Comparison of ENCODE assay signal across 1 cellular context in the genomic region with DNA sequence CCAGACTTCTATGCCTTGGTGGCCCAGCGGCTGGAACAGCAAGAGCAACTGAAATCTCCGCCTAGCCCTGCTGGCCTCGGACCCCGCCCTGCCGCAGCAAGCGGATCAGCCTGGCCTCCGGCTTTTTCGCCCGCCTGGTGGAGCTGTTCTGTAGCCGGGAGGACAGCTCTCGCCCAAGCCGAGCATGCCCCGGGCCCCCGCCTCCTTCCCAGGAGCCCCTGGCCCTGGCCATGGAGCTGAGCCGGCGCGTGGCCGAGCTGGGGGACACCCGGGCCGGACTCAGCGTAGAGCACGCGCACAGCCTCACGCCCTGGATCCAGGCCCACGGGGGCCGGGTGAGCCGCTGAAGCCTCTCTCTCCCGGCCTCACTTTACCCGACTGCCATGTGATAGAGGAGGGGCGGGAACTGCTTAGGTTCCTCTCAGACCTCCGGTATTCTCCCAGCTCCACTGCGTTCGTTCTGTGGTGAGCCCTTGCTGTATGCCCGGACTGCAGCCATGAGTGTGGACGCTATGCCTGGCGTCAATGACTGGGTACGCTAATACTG.
TF ChIP-seq lines count a peak whose summit lies in the region.

No MANE protein-coding gene starts in this region.

TF ChIP-seq in HepG2, 621 proteins besides CTCF, POLR2A, EP300 and RAD21 (continued from another document):
- TF ChIP-seq, protein P1, sequence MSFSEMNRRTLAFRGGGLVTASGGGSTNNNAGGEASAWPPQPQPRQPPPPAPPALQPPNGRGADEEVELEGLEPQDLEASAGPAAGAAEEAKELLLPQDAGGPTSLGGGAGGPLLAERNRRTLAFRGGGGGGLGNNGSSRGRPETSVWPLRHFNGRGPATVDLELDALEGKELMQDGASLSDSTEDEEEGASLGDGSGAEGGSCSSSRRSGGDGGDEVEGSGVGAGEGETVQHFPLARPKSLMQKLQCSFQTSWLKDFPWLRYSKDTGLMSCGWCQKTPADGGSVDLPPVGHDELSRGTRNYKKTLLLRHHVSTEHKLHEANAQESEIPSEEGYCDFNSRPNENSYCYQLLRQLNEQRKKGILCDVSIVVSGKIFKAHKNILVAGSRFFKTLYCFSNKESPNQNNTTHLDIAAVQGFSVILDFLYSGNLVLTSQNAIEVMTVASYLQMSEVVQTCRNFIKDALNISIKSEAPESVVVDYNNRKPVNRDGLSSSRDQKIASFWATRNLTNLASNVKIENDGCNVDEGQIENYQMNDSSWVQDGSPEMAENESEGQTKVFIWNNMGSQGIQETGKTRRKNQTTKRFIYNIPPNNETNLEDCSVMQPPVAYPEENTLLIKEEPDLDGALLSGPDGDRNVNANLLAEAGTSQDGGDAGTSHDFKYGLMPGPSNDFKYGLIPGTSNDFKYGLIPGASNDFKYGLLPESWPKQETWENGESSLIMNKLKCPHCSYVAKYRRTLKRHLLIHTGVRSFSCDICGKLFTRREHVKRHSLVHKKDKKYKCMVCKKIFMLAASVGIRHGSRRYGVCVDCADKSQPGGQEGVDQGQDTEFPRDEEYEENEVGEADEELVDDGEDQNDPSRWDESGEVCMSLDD (CRISPR knock-in tag; IDR thresholded peaks at IDR 0.05; ENCODE audit: borderline replicate concordance), result no peak
- TF ChIP-seq DPF2 (CRISPR knock-in tag; IDR thresholded peaks at IDR 0.05; ENCODE audit: borderline replicate concordance, low read depth) (no peak), MAZ (IDR thresholded peaks at IDR 0.05; ENCODE audit: borderline replicate concordance, low read depth, low read length) (no peak), MAZ (CRISPR knock-in tag; IDR thresholded peaks at IDR 0.05; ENCODE audit: low read depth) (no peak), ZNF572 (CRISPR knock-in tag; IDR thresholded peaks at IDR 0.05) (no peak), ZNF766 (CRISPR knock-in tag; IDR thresholded peaks at IDR 0.05; ENCODE audit: borderline replicate concordance) (no peak), GTF2F1 (IDR thresholded peaks at IDR 0.05; ENCODE audit: low read length) (no peak), ZNF232 (CRISPR knock-in tag; IDR thresholded peaks at IDR 0.05; ENCODE audit: borderline replicate concordance) (no peak), NKX3-1 (CRISPR knock-in tag; IDR thresholded peaks at IDR 0.05) (no peak), LCORL (IDR thresholded peaks at IDR 0.05) (no peak), LCORL (CRISPR knock-in tag; IDR thresholded peaks at IDR 0.05) (no peak), GATA4 (IDR thresholded peaks at IDR 0.05; ENCODE audit: borderline replicate concordance, low read depth) (no peak), ZFP36 (IDR thresholded peaks at IDR 0.05; ENCODE audit: borderline replicate concordance, low read depth, low read length, partially characterized antibody) (no peak), SCMH1 (CRISPR knock-in tag; IDR thresholded peaks at IDR 0.05; ENCODE audit: borderline replicate concordance) (no peak)
- TF ChIP-seq, protein P2, sequence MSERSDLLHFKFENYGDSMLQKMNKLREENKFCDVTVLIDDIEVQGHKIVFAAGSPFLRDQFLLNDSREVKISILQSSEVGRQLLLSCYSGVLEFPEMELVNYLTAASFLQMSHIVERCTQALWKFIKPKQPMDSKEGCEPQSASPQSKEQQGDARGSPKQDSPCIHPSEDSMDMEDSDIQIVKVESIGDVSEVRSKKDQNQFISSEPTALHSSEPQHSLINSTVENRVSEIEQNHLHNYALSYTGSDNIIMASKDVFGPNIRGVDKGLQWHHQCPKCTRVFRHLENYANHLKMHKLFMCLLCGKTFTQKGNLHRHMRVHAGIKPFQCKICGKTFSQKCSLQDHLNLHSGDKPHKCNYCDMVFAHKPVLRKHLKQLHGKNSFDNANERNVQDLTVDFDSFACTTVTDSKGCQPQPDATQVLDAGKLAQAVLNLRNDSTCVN (CRISPR knock-in tag; IDR thresholded peaks at IDR 0.05; ENCODE audit: borderline replicate concordance), result no peak
- TF ChIP-seq, protein P3, sequence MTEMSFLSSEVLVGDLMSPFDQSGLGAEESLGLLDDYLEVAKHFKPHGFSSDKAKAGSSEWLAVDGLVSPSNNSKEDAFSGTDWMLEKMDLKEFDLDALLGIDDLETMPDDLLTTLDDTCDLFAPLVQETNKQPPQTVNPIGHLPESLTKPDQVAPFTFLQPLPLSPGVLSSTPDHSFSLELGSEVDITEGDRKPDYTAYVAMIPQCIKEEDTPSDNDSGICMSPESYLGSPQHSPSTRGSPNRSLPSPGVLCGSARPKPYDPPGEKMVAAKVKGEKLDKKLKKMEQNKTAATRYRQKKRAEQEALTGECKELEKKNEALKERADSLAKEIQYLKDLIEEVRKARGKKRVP (CRISPR knock-in tag; IDR thresholded peaks at IDR 0.05), result no peak
- TF ChIP-seq, protein P4, sequence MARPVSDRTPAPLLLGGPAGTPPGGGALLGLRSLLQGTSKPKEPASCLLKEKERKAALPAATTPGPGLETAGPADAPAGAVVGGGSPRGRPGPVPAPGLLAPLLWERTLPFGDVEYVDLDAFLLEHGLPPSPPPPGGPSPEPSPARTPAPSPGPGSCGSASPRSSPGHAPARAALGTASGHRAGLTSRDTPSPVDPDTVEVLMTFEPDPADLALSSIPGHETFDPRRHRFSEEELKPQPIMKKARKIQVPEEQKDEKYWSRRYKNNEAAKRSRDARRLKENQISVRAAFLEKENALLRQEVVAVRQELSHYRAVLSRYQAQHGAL (CRISPR knock-in tag; IDR thresholded peaks at IDR 0.05; ENCODE audit: not compliant biosample characterization), result no peak
